Comparison of ENCODE assay signal across 21 cellular contexts in the genomic region with DNA sequence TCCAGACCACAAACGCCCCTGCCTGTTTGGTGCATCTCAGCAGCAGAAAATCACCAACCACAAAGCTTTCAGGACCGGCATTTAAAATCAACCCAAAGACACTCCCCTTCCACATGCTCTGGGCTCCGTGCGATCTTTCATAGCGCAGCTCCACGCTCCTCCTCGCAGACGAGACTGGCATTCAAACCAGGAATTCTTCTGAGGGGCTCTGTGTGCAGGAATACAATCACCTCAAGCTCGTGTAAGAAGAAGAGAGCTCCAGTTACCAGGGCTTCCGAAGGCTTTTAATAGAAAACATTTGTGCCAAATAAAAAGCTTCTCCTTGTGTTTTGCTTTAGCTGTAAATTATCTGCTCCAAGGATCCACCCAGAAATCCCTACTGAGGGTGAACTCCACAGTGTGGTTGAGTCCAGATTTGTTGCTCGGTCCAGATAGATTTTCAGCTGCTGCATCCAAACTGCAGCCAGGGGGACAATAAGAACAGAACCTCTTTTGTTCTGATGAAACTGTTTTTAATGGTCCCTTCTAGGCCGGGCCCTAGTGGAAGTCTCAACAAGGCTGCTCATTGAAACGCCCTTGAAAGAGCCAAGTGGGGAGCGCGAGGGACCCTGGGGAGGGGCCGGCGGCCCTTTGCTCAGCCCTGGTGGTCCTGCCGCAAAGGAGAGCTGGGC. TPM values are rescaled to one million over a fixed set of nuclear protein-coding genes. Genes with fewer than 3 reads are reported as not detected.
DNase-seq lines count a peak whose midpoint lies in the region; ATAC-seq and TF ChIP-seq lines count a peak whose summit lies in the region.
"Had no signal": no experiment of that assay in that cellular context is flagged by ENCODE, and none has a peak within 500 bp of the region (broad histone marks: within the 10 kb centered on the region; RNA-seq: fewer than 3 reads in every experiment).

No MANE protein-coding gene starts in this region.

- peaks cover 8% of the 10 kb centered on the region; the same call in 1 of the 2 replicates for H3F3A ChIP-seq in OCI-LY1 (ENCODE audit: insufficient read depth, low read length)

- H3K36me3 Mint-ChIP-seq in mesothelial cell of epicardium = no peaks in the 10 kb centered on the region
- H3K36me3 Mint-ChIP-seq: CD14-positive monocyte, T-cell had no signal

- H3K4me1 ChIP-seq in OCI-LY1 (ENCODE audit: insufficient read depth, low read length, severe bottlenecking) (peaks cover 100% of the 10 kb centered on the region), ectodermal cell (ENCODE audit: control insufficient read depth, insufficient read depth, low read length) (peaks cover 50% of the 10 kb centered on the region)
- H3K4me1 ChIP-seq: breast epithelium, parathyroid adenoma had no signal

- peak overlapping the region; percentile 63 for H3K27ac Mint-ChIP-seq in mesothelial cell of epicardium
- H3K27ac Mint-ChIP-seq: CD14-positive monocyte, T-cell had no signal

- H3K4me1 Mint-ChIP-seq in mesothelial cell of epicardium = peaks cover 43% of the 10 kb centered on the region
- H3K4me1 Mint-ChIP-seq: CD14-positive monocyte, T-cell had no signal

- peak overlapping the region; percentile 96 for H3K9ac ChIP-seq in OCI-LY1 (ENCODE audit: low read length)
- H3K9ac ChIP-seq: parathyroid adenoma had no signal

- H3K36me3 ChIP-seq in OCI-LY1 (ENCODE audit: insufficient read depth, low read length) = no peaks in the 10 kb centered on the region
- no peaks in the 10 kb centered on the region for H3K36me3 ChIP-seq in ectodermal cell (ENCODE audit: control insufficient read depth, insufficient read depth, low read length)
- H3K36me3 ChIP-seq: breast epithelium had no signal

- no peaks in the 10 kb centered on the region for H3K79me2 ChIP-seq in OCI-LY1 (ENCODE audit: insufficient read depth, low read length)
- H3K79me2 ChIP-seq: parathyroid adenoma had no signal

- H2AFZ ChIP-seq in OCI-LY1 (ENCODE audit: low read length) = no peak overlapping the region
- H2AFZ ChIP-seq: parathyroid adenoma had no signal

- H3K27me3 Mint-ChIP-seq in mesothelial cell of epicardium (ENCODE audit: low read depth) = no peaks in the 10 kb centered on the region

- H3K4me3 Mint-ChIP-seq in mesothelial cell of epicardium = no peak overlapping the region
- H3K4me3 Mint-ChIP-seq: T-cell had no signal

- in situ Hi-C loops in KBM-7 (cut with MboI; ENCODE audit: low pct_unique_long_range_greater_than_20kb, low sequenced_read_pairs) = no loop called here

- TF ChIP-seq CTCF in OCI-LY1 (IDR thresholded peaks at IDR 0.05; ENCODE audit: low read length) (0 out of 2 replicates have a peak, but pooled peaks have one; percentile 6), mesothelial cell of epicardium (IDR thresholded peaks at IDR 0.05; ENCODE audit: unreplicated experiment) (no peak)

- no peak for ATAC-seq in GM21423 (IDR thresholded peaks at IDR 0.05; ENCODE audit: unreplicated experiment)
- ATAC-seq: T-cell had no signal

- peak overlapping the region; percentile 87 for H3K4me2 ChIP-seq in OCI-LY1 (ENCODE audit: low read length)

- H3K4me3 ChIP-seq in OCI-LY1 (ENCODE audit: low read depth, low read length, poor library complexity, severe bottlenecking) (peak overlapping the region; percentile 55), ectodermal cell (ENCODE audit: insufficient read depth, low read depth, low read length) (no peak overlapping the region)
- H3K4me3 ChIP-seq: breast epithelium had no signal

- peak overlapping the region; percentile 99 for H3K27ac ChIP-seq in OCI-LY1 (ENCODE audit: low read depth, low read length, poor library complexity, severe bottlenecking)
- peak overlapping the region; percentile 78 for H3K27ac ChIP-seq in ectodermal cell (ENCODE audit: insufficient read depth, low read depth, low read length, poor library complexity, severe bottlenecking)
- H3K27ac ChIP-seq in temporal lobe (ENCODE audit: low read depth, low read length) = peak overlapping the region; percentile 65
- H3K27ac ChIP-seq: parathyroid adenoma had no signal

- no peaks in the 10 kb centered on the region for H3K9me2 ChIP-seq in OCI-LY1 (ENCODE audit: low read depth, low read length)

- DNase-seq in mesothelial cell of epicardium (ENCODE audit: low spot score in 2 of 2, unreplicated experiment in 2 of 2) (no peak), T-helper 2 cell (no peak), KBM-7 (no peak)
- DNase-seq in activated naive CD4-positive, alpha-beta T cell treated with anti-CD3 and anti-CD28 coated beads, Interleukin-2, amount 50 U/mL, for 16 hours = no peak
- DNase-seq: activated naive CD4-positive, alpha-beta T cell; effector memory CD4-positive, alpha-beta T cell; NCI-H187 treated with DMSO at 0.1 percent for 48 hours; NCI-H524 treated with DMSO at 0.1 percent for 48 hours; stimulated activated CD4-positive, alpha-beta T cell treated with anti-CD3 and anti-CD28 coated beads, Interleukin-15, amount 100 ng/mL, for 24 hours; T-cell had no signal

- no peaks in the 10 kb centered on the region for H3K9me3 Mint-ChIP-seq in mesothelial cell of epicardium
- H3K9me3 Mint-ChIP-seq: T-cell had no signal

- no peaks in the 10 kb centered on the region for H4K20me1 ChIP-seq in OCI-LY1 (ENCODE audit: insufficient read depth, low read length)

- H3K9me3 ChIP-seq in OCI-LY1 (ENCODE audit: low read length) (no peaks in the 10 kb centered on the region), ectodermal cell (ENCODE audit: control insufficient read depth, low read length) (no peaks in the 10 kb centered on the region)
- H3K9me3 ChIP-seq: breast epithelium had no signal

- no peaks in the 10 kb centered on the region for H3K27me3 ChIP-seq in OCI-LY1 (ENCODE audit: insufficient read depth, low read length)
- no peaks in the 10 kb centered on the region for H3K27me3 ChIP-seq in ectodermal cell (ENCODE audit: control insufficient read depth, insufficient read depth, low read length, poor library complexity, severe bottlenecking)

- WGBS in ectodermal cell, 2 experiments = 52 to 61% methylated on average over 18 of the region's 18 CpGs

RNA-seq across cellular contexts. Expression of a gene that starts 16.4 kb away (rescaled TPM):
- 24.1 TPM for polyA plus RNA-seq in ectodermal cell (2013, experiment 1 of 4)
- polyA plus RNA-seq in ectodermal cell (2013, experiment 2 of 4) = 23.1 TPM
- 21.6 TPM for polyA plus RNA-seq in ectodermal cell (2013, experiment 3 of 4)
- polyA plus RNA-seq in ectodermal cell (2013, experiment 4 of 4) = 23.3 TPM
- total RNA-seq in mesothelial cell of epicardium (22.2 to 23.8 TPM (median 23.0 TPM) in 3 replicates), temporal lobe (9.6 TPM)
- total RNA-seq: fibroblast of villous mesenchyme, mononuclear cell, T-cell had no signal
- polyA plus RNA-seq: CD14-positive monocyte had no signal

RNA-seq across cellular contexts. Expression of a gene that starts 46.8 kb away (rescaled TPM):
- polyA plus RNA-seq in ectodermal cell (2013, experiment 1 of 4) = not detected
- polyA plus RNA-seq in ectodermal cell (2013, experiment 2 of 4) = not detected
- not detected for polyA plus RNA-seq in ectodermal cell (2013, experiment 3 of 4)
- not detected for polyA plus RNA-seq in ectodermal cell (2013, experiment 4 of 4)
- not detected in 3 replicates for total RNA-seq in mesothelial cell of epicardium
- total RNA-seq in temporal lobe = not detected
- total RNA-seq: breast epithelium, fibroblast of villous mesenchyme, G401, M059J, mononuclear cell, T-cell had no signal
- polyA plus RNA-seq: CD14-positive monocyte had no signal
